9 cellular contexts compared by ENCODE assay signal in the genomic region with DNA sequence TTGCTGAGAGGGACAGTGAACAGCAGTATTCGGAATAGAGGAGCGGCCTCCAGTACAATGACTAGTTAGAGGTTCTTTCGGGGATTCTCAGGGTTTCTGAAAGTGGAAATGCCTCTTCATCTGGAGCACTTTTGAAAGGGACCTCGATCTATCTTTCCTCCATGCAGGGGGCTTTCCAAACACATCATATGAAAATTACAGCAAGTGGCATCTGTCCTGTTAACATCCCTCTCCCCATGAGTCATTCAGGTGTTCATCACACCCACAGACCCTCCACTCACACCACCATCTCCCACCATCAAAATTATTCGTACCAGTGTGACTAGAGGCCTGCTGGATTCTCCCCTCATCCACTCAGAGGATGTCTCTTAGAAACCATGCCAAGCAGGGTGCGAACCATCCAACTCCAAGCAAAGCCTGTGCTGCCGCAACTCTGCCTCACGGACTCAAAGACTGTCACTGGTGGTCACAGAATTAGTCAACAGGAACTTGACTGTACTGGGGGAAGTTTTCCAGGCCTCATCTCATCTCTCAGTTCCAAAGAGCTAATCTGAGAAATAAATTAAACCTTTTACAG.
A peak's percentile ranks its signal among the peaks of the same experiment; 100 is the strongest.
DNase-seq lines count a peak whose midpoint lies in the region; ATAC-seq and TF ChIP-seq lines count a peak whose summit lies in the region.
"Had no signal": no experiment of that assay in that cellular context is flagged by ENCODE, and none has a peak within 500 bp of the region (broad histone marks: within the 10 kb centered on the region; RNA-seq: fewer than 3 reads in every experiment).

No MANE protein-coding gene starts in this region.

- ATAC-seq in GM18511 (IDR thresholded peaks at IDR 0.05; ENCODE audit: unreplicated experiment): peak; percentile 86
- peak; percentile 89 for ATAC-seq in GM21825 (IDR thresholded peaks at IDR 0.05; ENCODE audit: unreplicated experiment)
- ATAC-seq in lower lobe of right lung: no peak

- H2AFZ ChIP-seq in OCI-LY3 (ENCODE audit: low read depth, low read length): peak overlapping the region; percentile 61; the same call in 1 of the 2 replicates

- H3K4me1 ChIP-seq in OCI-LY3 (ENCODE audit: low read length) (peaks cover 64% of the 10 kb centered on the region), lower lobe of right lung (no peaks in the 10 kb centered on the region)

- H3K79me2 ChIP-seq in OCI-LY3 (ENCODE audit: low read length): peaks cover 13% of the 10 kb centered on the region; the same call in 1 of the 2 replicates

- peak; percentile 54 to 73 for DNase-seq in stimulated activated CD4-positive, alpha-beta T cell treated with anti-CD3 and anti-CD28 coated beads, Interleukin-12 subunit alpha, Interleukin-12 subunit beta, amount 100 ng/mL, for 24 hours (ENCODE audit: low read depth in 2 of 2)
- DNase-seq in mesenteric fat pad (ENCODE audit: low spot score) (no peak), NCI-H526 (lab: John Stamatoyannopoulos, UW) (no peak), pons (ENCODE audit: low spot score) (no peak), lower lobe of right lung (no peak)

- H3K27ac ChIP-seq in OCI-LY3 (ENCODE audit: low read length) (peak overlapping the region; percentile 99), lower lobe of right lung (no peak overlapping the region)
- H3K27ac ChIP-seq: neutrophil had no signal

- H3K9me3 ChIP-seq in OCI-LY3 (ENCODE audit: insufficient read depth, low read length) (no peaks in the 10 kb centered on the region), lower lobe of right lung (no peaks in the 10 kb centered on the region)
- H3K9me3 ChIP-seq: neutrophil had no signal

- H3K27me3 ChIP-seq in OCI-LY3 (ENCODE audit: low read depth, low read length): no peaks in the 10 kb centered on the region
- no peaks in the 10 kb centered on the region for H3K27me3 ChIP-seq in lower lobe of right lung (ENCODE audit: low read depth)
- H3K27me3 ChIP-seq: neutrophil had no signal

- TF ChIP-seq CTCF in OCI-LY3 (IDR thresholded peaks at IDR 0.05; ENCODE audit: low read depth, low read length): no peak
- no peak for TF ChIP-seq CTCF in lower lobe of right lung (IDR thresholded peaks at IDR 0.05)

- H3K9ac ChIP-seq in OCI-LY3 (ENCODE audit: low read length): peak overlapping the region; percentile 81

- intact Hi-C loops in lower lobe of right lung (cut with DNase I): no loop called here

- H4K20me1 ChIP-seq in OCI-LY3 (ENCODE audit: insufficient read depth, low read length): no peaks in the 10 kb centered on the region

- H3K4me3 ChIP-seq in OCI-LY3 (ENCODE audit: low read length) (peak overlapping the region; percentile 72), lower lobe of right lung (no peak overlapping the region)

- H3K36me3 ChIP-seq in OCI-LY3 (replicated peaks; ENCODE audit: low read depth, low read length): peaks cover 14% of the 10 kb centered on the region
- H3K36me3 ChIP-seq in lower lobe of right lung: no peaks in the 10 kb centered on the region
- H3K36me3 ChIP-seq: neutrophil had no signal

- peak overlapping the region; percentile 84 for H3K4me2 ChIP-seq in OCI-LY3 (ENCODE audit: low read length)

Comparison
In these comparisons a context has a peak if more than half of its experiments do, and no peak if none do; other contexts are left out.
1. ATAC-seq: peak in GM18511 (single experiment) and GM21825 (single experiment); none in lower lobe of right lung (0 of 2).
2. DNase-seq: peak in stimulated activated CD4-positive, alpha-beta T cell treated with anti-CD3 and anti-CD28 coated beads, Interleukin-12 subunit alpha, Interleukin-12 subunit beta, amount 100 ng/mL, for 24 hours (2 of 2); none in mesenteric fat pad (single experiment), NCI-H526 (0 of 2), pons (single experiment) and lower lobe of right lung (single experiment).